28 cellular contexts compared by ENCODE assay signal in the genomic region with DNA sequence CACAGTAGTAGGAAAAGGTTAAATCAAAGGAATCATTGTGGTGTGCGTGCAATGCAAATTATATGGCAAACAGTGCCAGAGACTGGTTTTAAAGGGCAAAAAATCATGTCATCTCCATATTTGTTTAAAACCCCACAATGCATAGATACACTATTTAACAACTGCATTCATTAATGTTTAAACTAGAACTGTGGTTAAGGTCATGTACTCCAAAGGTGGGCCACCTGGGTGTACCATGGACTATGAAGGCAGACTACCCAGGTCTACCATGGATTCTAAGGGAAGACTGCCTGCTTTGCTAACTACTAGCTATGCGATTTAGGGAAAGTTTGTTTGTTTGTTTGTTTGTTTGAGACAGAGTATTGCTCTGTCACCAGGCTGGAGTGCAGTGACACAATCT.
"Had no signal": no experiment of that assay in that cellular context is flagged by ENCODE, and none has a peak within 500 bp of the region (broad histone marks: within the 10 kb centered on the region; RNA-seq: fewer than 3 reads in every experiment).

No MANE protein-coding gene starts in this region.

- ATAC-seq: left colon; left lung; lower lobe of right lung; mucosa of descending colon; naive thymus-derived CD4-positive, alpha-beta T cell; natural killer cell treated with Interleukin-12 subunit alpha and Interleukin-12 subunit beta and Interleukin-15 and Interleukin-18, amount 100 ng/mL, for 72 hours; sciatic nerve; stimulated activated naive B cell treated with anti-CD40 and anti-IgM and Interleukin-4, amounts not matched to agents 10 μg/mL and 1 μg/mL and 100 μg/mL, for 72 hours; stimulated activated naive CD8-positive, alpha-beta T cell treated with anti-CD3 and anti-CD28 coated beads, Interleukin-15, Interleukin-2, amounts not matched to agents 100 U/mL and 50 U/mL, for 24 hours had no signal

- H3K27ac Mint-ChIP-seq: memory B cell; naive thymus-derived CD4-positive, alpha-beta T cell; natural killer cell treated with Interleukin-12 subunit alpha and Interleukin-12 subunit beta and Interleukin-15 and Interleukin-18, amount 100 ng/mL, for 72 hours; progenitor cell of endocrine pancreas; stimulated activated naive B cell treated with anti-CD40 and anti-IgM and Interleukin-4, amounts not matched to agents 10 μg/mL and 1 μg/mL and 100 μg/mL, for 72 hours had no signal

- H3K27me3 ChIP-seq: left lung, ovary, right atrium auricular region, stomach, testis, thyroid gland, transverse colon, upper lobe of left lung, vagina had no signal

- H3K9me3 ChIP-seq: left lung, lower lobe of right lung, mucosa of descending colon, ovary, right atrium auricular region, stomach, testis, thyroid gland, transverse colon, upper lobe of left lung, vagina had no signal

- H3K36me3 ChIP-seq: left lung, lower lobe of right lung, ovary, right atrium auricular region, stomach, thyroid gland, transverse colon, upper lobe of left lung, vagina had no signal

- H3K36me3 Mint-ChIP-seq: immature natural killer cell; memory B cell; stimulated activated naive B cell treated with anti-CD40 and anti-IgM and Interleukin-4, amounts not matched to agents 10 μg/mL and 1 μg/mL and 100 μg/mL, for 72 hours had no signal

- H3K9me3 Mint-ChIP-seq: immature natural killer cell; memory B cell; naive thymus-derived CD4-positive, alpha-beta T cell; natural killer cell treated with Interleukin-12 subunit alpha and Interleukin-12 subunit beta and Interleukin-15 and Interleukin-18, amount 100 ng/mL, for 72 hours; stimulated activated naive B cell treated with anti-CD40 and anti-IgM and Interleukin-4, amounts not matched to agents 10 μg/mL and 1 μg/mL and 100 μg/mL, for 72 hours had no signal

- H3K4me1 Mint-ChIP-seq: immature natural killer cell; naive thymus-derived CD4-positive, alpha-beta T cell had no signal

- DNase-seq: hypothalamus; immature natural killer cell; kidney; left colon; left lung; lower lobe of right lung; midbrain; mucosa of descending colon; naive thymus-derived CD4-positive, alpha-beta T cell; ovary; stimulated activated CD4-positive, alpha-beta T cell treated with anti-CD3 and anti-CD28 coated beads, Interleukin-12 subunit alpha, Interleukin-12 subunit beta, amount 100 ng/mL, for 4 hours; stimulated activated CD4-positive, alpha-beta T cell treated with anti-CD3 and anti-CD28 coated beads, Interleukin-15, amount 100 ng/mL, for 24 hours; stimulated activated CD4-positive, alpha-beta T cell treated with anti-CD3 and anti-CD28 coated beads, Interleukin-2, amount 100 ng/mL, for 24 hours; stimulated activated CD4-positive, alpha-beta T cell treated with anti-CD3 and anti-CD28 coated beads, Interleukin-4, amount 100 ng/mL, for 1 hour; stimulated activated naive B cell treated with anti-CD40 and anti-IgM and Interleukin-4, amounts not matched to agents 10 μg/mL and 1 μg/mL and 100 μg/mL, for 72 hours; stimulated activated naive CD8-positive, alpha-beta T cell treated with anti-CD3 and anti-CD28 coated beads, Interleukin-15, Interleukin-2, amounts not matched to agents 100 U/mL and 50 U/mL, for 24 hours; stomach; testis; thyroid gland; transverse colon; upper lobe of left lung had no signal

- H3K4me3 Mint-ChIP-seq: immature natural killer cell; memory B cell; naive thymus-derived CD4-positive, alpha-beta T cell; natural killer cell treated with Interleukin-12 subunit alpha and Interleukin-12 subunit beta and Interleukin-15 and Interleukin-18, amount 100 ng/mL, for 72 hours; stimulated activated naive B cell treated with anti-CD40 and anti-IgM and Interleukin-4, amounts not matched to agents 10 μg/mL and 1 μg/mL and 100 μg/mL, for 72 hours had no signal

- H3K4me3 ChIP-seq: left lung, lower lobe of right lung, mucosa of descending colon, ovary, right atrium auricular region, skin epidermis, stomach, testis, thyroid gland, transverse colon, upper lobe of left lung, vagina had no signal

- H3K27me3 Mint-ChIP-seq: memory B cell; naive thymus-derived CD4-positive, alpha-beta T cell; natural killer cell treated with Interleukin-12 subunit alpha and Interleukin-12 subunit beta and Interleukin-15 and Interleukin-18, amount 100 ng/mL, for 72 hours; progenitor cell of endocrine pancreas; stimulated activated naive B cell treated with anti-CD40 and anti-IgM and Interleukin-4, amounts not matched to agents 10 μg/mL and 1 μg/mL and 100 μg/mL, for 72 hours had no signal

- H3K27ac ChIP-seq: left lung, lower lobe of right lung, ovary, right atrium auricular region, skin epidermis, stomach, testis, thyroid gland, transverse colon, upper lobe of left lung, vagina had no signal

- H3K4me1 ChIP-seq: left lung, lower lobe of right lung, right atrium auricular region, stomach, testis, thyroid gland, transverse colon, upper lobe of left lung, vagina had no signal
